Comparison of ENCODE assay signal across 1 cellular context in the genomic region with DNA sequence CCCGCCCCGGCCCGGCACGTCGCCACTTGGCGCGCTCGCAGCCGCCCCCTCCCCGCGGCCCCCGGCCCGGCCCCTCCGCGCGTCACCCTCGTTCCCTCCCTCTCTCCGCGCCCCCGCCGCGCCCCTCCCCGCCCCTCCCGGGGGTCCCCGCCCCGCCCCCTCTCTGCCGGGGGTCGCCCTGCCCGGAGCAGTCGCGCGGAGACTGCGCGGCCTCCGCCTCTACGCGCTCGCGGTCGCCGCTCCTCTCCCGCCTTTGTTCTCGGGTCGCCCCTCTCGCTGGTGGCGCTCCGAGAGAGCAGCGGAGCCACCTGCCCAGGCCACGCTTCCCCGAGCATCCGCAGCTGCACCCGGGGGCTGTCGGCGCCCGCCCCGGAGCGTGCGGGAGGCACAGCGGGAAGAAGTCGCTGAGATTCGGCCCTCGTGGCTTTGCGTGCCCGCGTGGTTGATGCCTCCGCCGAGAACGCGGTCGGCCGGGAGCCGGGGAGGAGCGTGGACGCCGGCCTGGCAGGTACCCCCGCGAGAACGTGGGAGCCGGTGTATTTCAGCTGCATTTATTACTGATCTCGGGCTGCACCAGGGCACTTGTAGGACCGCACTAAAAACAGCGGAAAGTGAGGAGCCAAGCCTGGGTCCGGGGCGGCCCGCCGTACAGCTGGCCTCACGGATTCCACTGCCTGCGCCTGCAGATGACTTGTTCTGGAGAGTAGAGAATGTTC.
TF ChIP-seq lines count a peak whose summit lies in the region.

No MANE protein-coding gene starts in this region.

TF ChIP-seq in HepG2, 621 proteins besides CTCF, POLR2A, EP300 and RAD21 (continued from another document and continues in another):
- TF ChIP-seq, protein P1, sequence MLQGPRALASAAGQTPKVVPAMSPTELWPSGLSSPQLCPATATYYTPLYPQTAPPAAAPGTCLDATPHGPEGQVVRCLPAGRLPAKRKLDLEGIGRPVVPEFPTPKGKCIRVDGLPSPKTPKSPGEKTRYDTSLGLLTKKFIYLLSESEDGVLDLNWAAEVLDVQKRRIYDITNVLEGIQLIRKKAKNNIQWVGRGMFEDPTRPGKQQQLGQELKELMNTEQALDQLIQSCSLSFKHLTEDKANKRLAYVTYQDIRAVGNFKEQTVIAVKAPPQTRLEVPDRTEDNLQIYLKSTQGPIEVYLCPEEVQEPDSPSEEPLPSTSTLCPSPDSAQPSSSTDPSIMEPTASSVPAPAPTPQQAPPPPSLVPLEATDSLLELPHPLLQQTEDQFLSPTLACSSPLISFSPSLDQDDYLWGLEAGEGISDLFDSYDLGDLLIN (CRISPR knock-in tag; IDR thresholded peaks at IDR 0.05; ENCODE audit: borderline replicate concordance) = no peak; the same call in 1 of the 2 replicates
- TF ChIP-seq ZFP90 (CRISPR knock-in tag; IDR thresholded peaks at IDR 0.05; ENCODE audit: borderline replicate concordance) = no peak
- TF ChIP-seq ZNF12 (CRISPR knock-in tag; IDR thresholded peaks at IDR 0.05) = peak; percentile 53; the same call in 1 of the 2 replicates
- TF ChIP-seq NCOR1 (IDR thresholded peaks at IDR 0.05; ENCODE audit: borderline replicate concordance, low read length) = no peak
- TF ChIP-seq RXRA (CRISPR knock-in tag; IDR thresholded peaks at IDR 0.05) = peak; percentile 62
- TF ChIP-seq ZNF263 (CRISPR knock-in tag; IDR thresholded peaks at IDR 0.05) = no peak
- 0 out of 2 replicates have a peak, but pooled peaks have one; percentile 75 for TF ChIP-seq ZNF564 (CRISPR knock-in tag; IDR thresholded peaks at IDR 0.05)
- no peak for TF ChIP-seq SNAPC2 (CRISPR knock-in tag; IDR thresholded peaks at IDR 0.05)
- no peak for TF ChIP-seq ZBTB3 (CRISPR knock-in tag; IDR thresholded peaks at IDR 0.05; ENCODE audit: borderline replicate concordance, low read depth)
- no peak for TF ChIP-seq PHF20 (CRISPR knock-in tag; IDR thresholded peaks at IDR 0.05)
- TF ChIP-seq, protein P2, sequence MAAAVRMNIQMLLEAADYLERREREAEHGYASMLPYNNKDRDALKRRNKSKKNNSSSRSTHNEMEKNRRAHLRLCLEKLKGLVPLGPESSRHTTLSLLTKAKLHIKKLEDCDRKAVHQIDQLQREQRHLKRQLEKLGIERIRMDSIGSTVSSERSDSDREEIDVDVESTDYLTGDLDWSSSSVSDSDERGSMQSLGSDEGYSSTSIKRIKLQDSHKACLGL (CRISPR knock-in tag; IDR thresholded peaks at IDR 0.05) = peak; percentile 96
- peak; percentile 91; the same call in 1 of the 2 replicates for TF ChIP-seq NR1H2 (CRISPR knock-in tag; IDR thresholded peaks at IDR 0.05; ENCODE audit: borderline replicate concordance, low read depth)
- TF ChIP-seq, protein P3, sequence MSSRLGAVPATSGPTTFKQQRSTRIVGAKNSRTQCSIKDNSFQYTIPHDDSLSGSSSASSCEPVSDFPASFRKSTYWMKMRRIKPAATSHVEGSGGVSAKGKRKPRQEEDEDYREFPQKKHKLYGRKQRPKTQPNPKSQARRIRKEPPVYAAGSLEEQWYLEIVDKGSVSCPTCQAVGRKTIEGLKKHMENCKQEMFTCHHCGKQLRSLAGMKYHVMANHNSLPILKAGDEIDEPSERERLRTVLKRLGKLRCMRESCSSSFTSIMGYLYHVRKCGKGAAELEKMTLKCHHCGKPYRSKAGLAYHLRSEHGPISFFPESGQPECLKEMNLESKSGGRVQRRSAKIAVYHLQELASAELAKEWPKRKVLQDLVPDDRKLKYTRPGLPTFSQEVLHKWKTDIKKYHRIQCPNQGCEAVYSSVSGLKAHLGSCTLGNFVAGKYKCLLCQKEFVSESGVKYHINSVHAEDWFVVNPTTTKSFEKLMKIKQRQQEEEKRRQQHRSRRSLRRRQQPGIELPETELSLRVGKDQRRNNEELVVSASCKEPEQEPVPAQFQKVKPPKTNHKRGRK (CRISPR knock-in tag; IDR thresholded peaks at IDR 0.05) = no peak
- no peak for TF ChIP-seq MLLT10 (CRISPR knock-in tag; IDR thresholded peaks at IDR 0.05)
- TF ChIP-seq, protein P4, sequence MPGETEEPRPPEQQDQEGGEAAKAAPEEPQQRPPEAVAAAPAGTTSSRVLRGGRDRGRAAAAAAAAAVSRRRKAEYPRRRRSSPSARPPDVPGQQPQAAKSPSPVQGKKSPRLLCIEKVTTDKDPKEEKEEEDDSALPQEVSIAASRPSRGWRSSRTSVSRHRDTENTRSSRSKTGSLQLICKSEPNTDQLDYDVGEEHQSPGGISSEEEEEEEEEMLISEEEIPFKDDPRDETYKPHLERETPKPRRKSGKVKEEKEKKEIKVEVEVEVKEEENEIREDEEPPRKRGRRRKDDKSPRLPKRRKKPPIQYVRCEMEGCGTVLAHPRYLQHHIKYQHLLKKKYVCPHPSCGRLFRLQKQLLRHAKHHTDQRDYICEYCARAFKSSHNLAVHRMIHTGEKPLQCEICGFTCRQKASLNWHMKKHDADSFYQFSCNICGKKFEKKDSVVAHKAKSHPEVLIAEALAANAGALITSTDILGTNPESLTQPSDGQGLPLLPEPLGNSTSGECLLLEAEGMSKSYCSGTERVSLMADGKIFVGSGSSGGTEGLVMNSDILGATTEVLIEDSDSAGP (CRISPR knock-in tag; IDR thresholded peaks at IDR 0.05; ENCODE audit: borderline replicate concordance) = peak; percentile 93; the same call in 1 of the 2 replicates
- TF ChIP-seq FOXK1 (CRISPR knock-in tag; IDR thresholded peaks at IDR 0.05; ENCODE audit: borderline replicate concordance, low read depth) = no peak
- TF ChIP-seq, protein P5, sequence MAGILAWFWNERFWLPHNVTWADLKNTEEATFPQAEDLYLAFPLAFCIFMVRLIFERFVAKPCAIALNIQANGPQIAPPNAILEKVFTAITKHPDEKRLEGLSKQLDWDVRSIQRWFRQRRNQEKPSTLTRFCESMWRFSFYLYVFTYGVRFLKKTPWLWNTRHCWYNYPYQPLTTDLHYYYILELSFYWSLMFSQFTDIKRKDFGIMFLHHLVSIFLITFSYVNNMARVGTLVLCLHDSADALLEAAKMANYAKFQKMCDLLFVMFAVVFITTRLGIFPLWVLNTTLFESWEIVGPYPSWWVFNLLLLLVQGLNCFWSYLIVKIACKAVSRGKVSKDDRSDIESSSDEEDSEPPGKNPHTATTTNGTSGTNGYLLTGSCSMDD (CRISPR knock-in tag; IDR thresholded peaks at IDR 0.05) = peak; percentile 23; the same call in 1 of the 2 replicates
- TF ChIP-seq ZNF619 (CRISPR knock-in tag; IDR thresholded peaks at IDR 0.05) = no peak
- TF ChIP-seq ZNF207 (IDR thresholded peaks at IDR 0.05; ENCODE audit: borderline replicate concordance) = no peak
- peak; percentile 91 for TF ChIP-seq POLR2G (IDR thresholded peaks at IDR 0.05; ENCODE audit: low read depth, low read length)
- TF ChIP-seq, protein P6, sequence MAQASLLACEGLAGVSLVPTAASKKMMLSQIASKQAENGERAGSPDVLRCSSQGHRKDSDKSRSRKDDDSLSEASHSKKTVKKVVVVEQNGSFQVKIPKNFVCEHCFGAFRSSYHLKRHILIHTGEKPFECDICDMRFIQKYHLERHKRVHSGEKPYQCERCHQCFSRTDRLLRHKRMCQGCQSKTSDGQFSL (CRISPR knock-in tag; IDR thresholded peaks at IDR 0.05) = no peak
- peak; percentile 93 for TF ChIP-seq ZC3H4 (CRISPR knock-in tag; IDR thresholded peaks at IDR 0.05; ENCODE audit: borderline replicate concordance)
- TF ChIP-seq RARG (CRISPR knock-in tag; IDR thresholded peaks at IDR 0.05; ENCODE audit: low read depth) = no peak
- no peak; the same call in 1 of the 2 replicates for TF ChIP-seq KDM5A (IDR thresholded peaks at IDR 0.05; ENCODE audit: borderline replicate concordance, low read length)
- peak; percentile 71 for TF ChIP-seq SPEN (CRISPR knock-in tag; IDR thresholded peaks at IDR 0.05; ENCODE audit: low read depth)
- peak; percentile 68; the same call in 1 of the 2 replicates for TF ChIP-seq NKX3-1 (CRISPR knock-in tag; IDR thresholded peaks at IDR 0.05)
- TF ChIP-seq ZNF670 (CRISPR knock-in tag; IDR thresholded peaks at IDR 0.05; ENCODE audit: borderline replicate concordance) = peak; percentile 95
- peak; percentile 46; the same call in 1 of the 2 replicates for TF ChIP-seq GATAD1 (CRISPR knock-in tag; IDR thresholded peaks at IDR 0.05)
- TF ChIP-seq, protein P7, sequence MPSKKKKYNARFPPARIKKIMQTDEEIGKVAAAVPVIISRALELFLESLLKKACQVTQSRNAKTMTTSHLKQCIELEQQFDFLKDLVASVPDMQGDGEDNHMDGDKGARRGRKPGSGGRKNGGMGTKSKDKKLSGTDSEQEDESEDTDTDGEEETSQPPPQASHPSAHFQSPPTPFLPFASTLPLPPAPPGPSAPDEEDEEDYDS (CRISPR knock-in tag; IDR thresholded peaks at IDR 0.05) = no peak
- peak; percentile 99 for TF ChIP-seq U2AF1 (optimal IDR thresholded peaks at IDR 0.05; ENCODE audit: low read depth, low read length)
- TF ChIP-seq NR2C2 (CRISPR knock-in tag; IDR thresholded peaks at IDR 0.05; ENCODE audit: borderline replicate concordance) = no peak; the same call in 1 of the 2 replicates
- no peak for TF ChIP-seq KDM1A (CRISPR knock-in tag; IDR thresholded peaks at IDR 0.05)
- TF ChIP-seq BORCS8-MEF2B (CRISPR knock-in tag; IDR thresholded peaks at IDR 0.05) = peak; percentile 70
- 0 out of 2 replicates have a peak, but pooled peaks have one; percentile 25 for TF ChIP-seq ZNF678 (CRISPR knock-in tag; IDR thresholded peaks at IDR 0.05)
- no peak for TF ChIP-seq MEF2D (CRISPR knock-in tag; IDR thresholded peaks at IDR 0.05)
- peak; percentile 65; the same call in 1 of the 2 replicates for TF ChIP-seq CBX5 (CRISPR knock-in tag; IDR thresholded peaks at IDR 0.05; ENCODE audit: borderline replicate concordance)
- TF ChIP-seq ZNF274 (CRISPR knock-in tag; IDR thresholded peaks at IDR 0.05) = peak; percentile 95
- TF ChIP-seq NFKBIZ (CRISPR knock-in tag; IDR thresholded peaks at IDR 0.05) = peak; percentile 15; the same call in 1 of the 2 replicates
- TF ChIP-seq ZNF883 (CRISPR knock-in tag; IDR thresholded peaks at IDR 0.05; ENCODE audit: not compliant biosample characterization) = peak; percentile 96
- TF ChIP-seq CCDC6 (CRISPR knock-in tag; IDR thresholded peaks at IDR 0.05) = peak; percentile 85
- TF ChIP-seq ATF7 (IDR thresholded peaks at IDR 0.05) = no peak
- 0 out of 2 replicates have a peak, but pooled peaks have one; percentile 25 for TF ChIP-seq ATF7 (CRISPR knock-in tag; IDR thresholded peaks at IDR 0.05)
- no peak; the same call in none of the 2 replicates for TF ChIP-seq ZNF350 (CRISPR knock-in tag; IDR thresholded peaks at IDR 0.05; ENCODE audit: borderline replicate concordance, low read depth)
- TF ChIP-seq, protein P8, sequence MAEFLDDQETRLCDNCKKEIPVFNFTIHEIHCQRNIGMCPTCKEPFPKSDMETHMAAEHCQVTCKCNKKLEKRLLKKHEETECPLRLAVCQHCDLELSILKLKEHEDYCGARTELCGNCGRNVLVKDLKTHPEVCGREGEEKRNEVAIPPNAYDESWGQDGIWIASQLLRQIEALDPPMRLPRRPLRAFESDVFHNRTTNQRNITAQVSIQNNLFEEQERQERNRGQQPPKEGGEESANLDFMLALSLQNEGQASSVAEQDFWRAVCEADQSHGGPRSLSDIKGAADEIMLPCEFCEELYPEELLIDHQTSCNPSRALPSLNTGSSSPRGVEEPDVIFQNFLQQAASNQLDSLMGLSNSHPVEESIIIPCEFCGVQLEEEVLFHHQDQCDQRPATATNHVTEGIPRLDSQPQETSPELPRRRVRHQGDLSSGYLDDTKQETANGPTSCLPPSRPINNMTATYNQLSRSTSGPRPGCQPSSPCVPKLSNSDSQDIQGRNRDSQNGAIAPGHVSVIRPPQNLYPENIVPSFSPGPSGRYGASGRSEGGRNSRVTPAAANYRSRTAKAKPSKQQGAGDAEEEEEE (CRISPR knock-in tag; IDR thresholded peaks at IDR 0.05; ENCODE audit: borderline replicate concordance) = no peak; the same call in 1 of the 2 replicates
- no peak for TF ChIP-seq ZNF775 (CRISPR knock-in tag; IDR thresholded peaks at IDR 0.05; ENCODE audit: borderline replicate concordance)
- TF ChIP-seq HES4 (CRISPR knock-in tag; IDR thresholded peaks at IDR 0.05; ENCODE audit: borderline replicate concordance) = peak; percentile 97
- TF ChIP-seq GLI4 (CRISPR knock-in tag; IDR thresholded peaks at IDR 0.05; ENCODE audit: borderline replicate concordance) = peak; percentile 98; the same call in 1 of the 2 replicates
- peak; percentile 90; the same call in 1 of the 2 replicates for TF ChIP-seq ZNF20 (CRISPR knock-in tag; IDR thresholded peaks at IDR 0.05)
- TF ChIP-seq ZNF326 (CRISPR knock-in tag; IDR thresholded peaks at IDR 0.05; ENCODE audit: borderline replicate concordance) = no peak
- no peak for TF ChIP-seq ZMYM3 (CRISPR knock-in tag; IDR thresholded peaks at IDR 0.05)
- TF ChIP-seq, protein P9, sequence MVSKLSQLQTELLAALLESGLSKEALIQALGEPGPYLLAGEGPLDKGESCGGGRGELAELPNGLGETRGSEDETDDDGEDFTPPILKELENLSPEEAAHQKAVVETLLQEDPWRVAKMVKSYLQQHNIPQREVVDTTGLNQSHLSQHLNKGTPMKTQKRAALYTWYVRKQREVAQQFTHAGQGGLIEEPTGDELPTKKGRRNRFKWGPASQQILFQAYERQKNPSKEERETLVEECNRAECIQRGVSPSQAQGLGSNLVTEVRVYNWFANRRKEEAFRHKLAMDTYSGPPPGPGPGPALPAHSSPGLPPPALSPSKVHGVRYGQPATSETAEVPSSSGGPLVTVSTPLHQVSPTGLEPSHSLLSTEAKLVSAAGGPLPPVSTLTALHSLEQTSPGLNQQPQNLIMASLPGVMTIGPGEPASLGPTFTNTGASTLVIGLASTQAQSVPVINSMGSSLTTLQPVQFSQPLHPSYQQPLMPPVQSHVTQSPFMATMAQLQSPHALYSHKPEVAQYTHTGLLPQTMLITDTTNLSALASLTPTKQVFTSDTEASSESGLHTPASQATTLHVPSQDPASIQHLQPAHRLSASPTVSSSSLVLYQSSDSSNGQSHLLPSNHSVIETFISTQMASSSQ (IDR thresholded peaks at IDR 0.05; ENCODE audit: low read depth) = no peak
- TF ChIP-seq, protein P9 (CRISPR knock-in tag; IDR thresholded peaks at IDR 0.05; ENCODE audit: borderline replicate concordance) = no peak; the same call in 1 of the 2 replicates
- TF ChIP-seq TBX3 (IDR thresholded peaks at IDR 0.05; ENCODE audit: borderline replicate concordance) = no peak
- TF ChIP-seq LCORL (IDR thresholded peaks at IDR 0.05) = no peak
- peak; percentile 88 for TF ChIP-seq LCORL (CRISPR knock-in tag; IDR thresholded peaks at IDR 0.05)
